1 cellular context compared by ENCODE assay signal in the genomic region with DNA sequence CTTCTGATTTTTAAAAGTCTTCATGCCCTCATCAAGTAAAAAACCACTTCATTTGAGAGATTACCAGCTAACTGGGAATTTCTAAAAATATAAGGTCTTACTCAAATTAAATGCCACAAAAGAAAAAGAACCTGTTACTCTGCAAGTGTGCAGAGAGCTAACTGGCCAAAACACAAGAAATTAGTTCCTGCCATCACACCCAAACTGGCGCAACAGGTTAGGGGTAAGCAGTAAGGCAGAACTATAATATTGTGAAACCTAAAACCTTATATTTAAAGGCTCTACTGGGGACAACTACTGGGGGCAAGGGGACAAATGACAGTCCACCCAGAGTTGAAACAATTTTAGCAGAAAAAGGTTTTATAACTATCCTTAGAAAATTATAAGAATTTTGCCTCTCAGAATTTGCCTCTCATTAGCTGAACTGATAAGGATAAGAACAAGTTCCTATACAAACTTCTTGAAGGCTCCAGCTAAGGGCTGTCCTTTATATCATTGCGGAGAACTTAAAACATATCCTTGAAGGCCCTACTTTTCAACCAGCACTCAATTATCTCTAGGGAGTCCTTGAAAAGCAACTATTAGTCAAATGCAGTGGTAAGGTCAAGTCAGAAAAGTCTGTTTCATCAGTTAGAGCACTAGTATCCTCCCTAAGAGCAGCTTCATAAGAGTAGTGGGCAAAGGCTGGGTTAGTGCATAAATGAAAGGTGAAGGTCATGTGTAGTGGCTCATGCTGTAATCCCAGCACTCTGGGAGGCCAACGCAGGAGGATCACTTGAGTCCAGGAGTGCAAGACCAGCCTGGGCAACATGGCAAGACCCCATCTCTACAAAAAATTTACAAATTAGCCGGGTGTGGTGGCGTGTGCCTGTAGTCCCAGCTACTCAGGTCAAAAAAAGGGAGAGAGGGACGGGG.
A peak's percentile ranks its signal among the peaks of the same experiment; 100 is the strongest.
TF ChIP-seq lines count a peak whose summit lies in the region.

No MANE protein-coding gene starts in this region.

TF ChIP-seq in HepG2, 621 proteins besides CTCF, POLR2A, EP300 and RAD21:
- TF ChIP-seq, protein P1, sequence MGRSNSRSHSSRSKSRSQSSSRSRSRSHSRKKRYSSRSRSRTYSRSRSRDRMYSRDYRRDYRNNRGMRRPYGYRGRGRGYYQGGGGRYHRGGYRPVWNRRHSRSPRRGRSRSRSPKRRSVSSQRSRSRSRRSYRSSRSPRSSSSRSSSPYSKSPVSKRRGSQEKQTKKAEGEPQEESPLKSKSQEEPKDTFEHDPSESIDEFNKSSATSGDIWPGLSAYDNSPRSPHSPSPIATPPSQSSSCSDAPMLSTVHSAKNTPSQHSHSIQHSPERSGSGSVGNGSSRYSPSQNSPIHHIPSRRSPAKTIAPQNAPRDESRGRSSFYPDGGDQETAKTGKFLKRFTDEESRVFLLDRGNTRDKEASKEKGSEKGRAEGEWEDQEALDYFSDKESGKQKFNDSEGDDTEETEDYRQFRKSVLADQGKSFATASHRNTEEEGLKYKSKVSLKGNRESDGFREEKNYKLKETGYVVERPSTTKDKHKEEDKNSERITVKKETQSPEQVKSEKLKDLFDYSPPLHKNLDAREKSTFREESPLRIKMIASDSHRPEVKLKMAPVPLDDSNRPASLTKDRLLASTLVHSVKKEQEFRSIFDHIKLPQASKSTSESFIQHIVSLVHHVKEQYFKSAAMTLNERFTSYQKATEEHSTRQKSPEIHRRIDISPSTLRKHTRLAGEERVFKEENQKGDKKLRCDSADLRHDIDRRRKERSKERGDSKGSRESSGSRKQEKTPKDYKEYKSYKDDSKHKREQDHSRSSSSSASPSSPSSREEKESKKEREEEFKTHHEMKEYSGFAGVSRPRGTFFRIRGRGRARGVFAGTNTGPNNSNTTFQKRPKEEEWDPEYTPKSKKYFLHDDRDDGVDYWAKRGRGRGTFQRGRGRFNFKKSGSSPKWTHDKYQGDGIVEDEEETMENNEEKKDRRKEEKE (IDR thresholded peaks at IDR 0.05), result no peak
- TF ChIP-seq ZMYM3 (CRISPR knock-in tag; IDR thresholded peaks at IDR 0.05) (peak; percentile 50; the same call in 1 of the 2 replicates), PCBP1 (IDR thresholded peaks at IDR 0.05; ENCODE audit: borderline replicate concordance, low read depth, low read length) (no peak), ZNF121 (CRISPR knock-in tag; IDR thresholded peaks at IDR 0.05) (peak; percentile 93), TCF7 (IDR thresholded peaks at IDR 0.05; ENCODE audit: low read depth) (no peak)
- TF ChIP-seq, protein P2, sequence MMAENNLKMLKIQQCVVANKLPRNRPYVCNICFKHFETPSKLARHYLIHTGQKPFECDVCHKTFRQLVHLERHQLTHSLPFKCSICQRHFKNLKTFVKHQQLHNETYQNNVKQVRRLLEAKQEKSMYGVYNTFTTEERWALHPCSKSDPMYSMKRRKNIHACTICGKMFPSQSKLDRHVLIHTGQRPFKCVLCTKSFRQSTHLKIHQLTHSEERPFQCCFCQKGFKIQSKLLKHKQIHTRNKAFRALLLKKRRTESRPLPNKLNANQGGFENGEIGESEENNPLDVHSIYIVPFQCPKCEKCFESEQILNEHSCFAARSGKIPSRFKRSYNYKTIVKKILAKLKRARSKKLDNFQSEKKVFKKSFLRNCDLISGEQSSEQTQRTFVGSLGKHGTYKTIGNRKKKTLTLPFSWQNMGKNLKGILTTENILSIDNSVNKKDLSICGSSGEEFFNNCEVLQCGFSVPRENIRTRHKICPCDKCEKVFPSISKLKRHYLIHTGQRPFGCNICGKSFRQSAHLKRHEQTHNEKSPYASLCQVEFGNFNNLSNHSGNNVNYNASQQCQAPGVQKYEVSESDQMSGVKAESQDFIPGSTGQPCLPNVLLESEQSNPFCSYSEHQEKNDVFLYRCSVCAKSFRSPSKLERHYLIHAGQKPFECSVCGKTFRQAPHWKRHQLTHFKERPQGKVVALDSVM (CRISPR knock-in tag; IDR thresholded peaks at IDR 0.05), result peak; percentile 80
